Comparison of ENCODE assay signal across 8 cellular contexts in the genomic region with DNA sequence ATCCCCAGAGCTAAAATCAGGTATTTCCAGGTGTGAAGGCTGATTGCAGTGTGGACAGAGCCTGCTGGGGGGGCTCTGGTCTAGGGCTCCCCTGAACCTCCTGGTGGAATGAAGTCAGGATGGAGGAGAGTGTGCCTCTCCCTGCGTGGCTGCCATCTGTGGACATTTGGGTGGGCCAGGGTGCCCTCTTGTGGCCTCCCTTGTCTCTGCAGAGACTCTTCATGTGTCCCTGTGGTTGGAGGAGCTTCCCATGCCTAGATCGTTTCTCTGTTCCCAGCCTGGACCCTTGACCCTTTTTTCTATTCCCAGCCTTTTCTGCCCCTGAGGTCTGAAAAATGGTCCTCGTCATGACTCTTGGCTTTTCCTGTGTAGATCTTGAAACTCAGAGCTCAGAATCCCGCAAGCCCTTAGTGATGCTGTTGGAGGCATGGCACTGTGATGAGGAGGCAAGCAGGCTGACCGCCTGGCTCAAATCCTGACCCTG. TPM values are rescaled to one million over a fixed set of nuclear protein-coding genes. Genes with fewer than 3 reads are reported as not detected.
DNase-seq lines count a peak whose midpoint lies in the region; ATAC-seq and TF ChIP-seq lines count a peak whose summit lies in the region.

No MANE protein-coding gene starts in this region.

- H3K4me1 ChIP-seq in RWPE2 (ENCODE audit: insufficient read depth, poor library complexity, severe bottlenecking) (no peaks in the 10 kb centered on the region), prostate gland (replicated peaks) (no peaks in the 10 kb centered on the region)

- peak; percentile 84 for TF ChIP-seq CTCF in RWPE2 (IDR thresholded peaks at IDR 0.05; ENCODE audit: poor library complexity, severe bottlenecking)
- TF ChIP-seq CTCF in prostate gland (IDR thresholded peaks at IDR 0.05): peak in 3 of 4 experiments; percentile 35 to 55 (median 47)

- H3K4me3 ChIP-seq in RWPE2 (ENCODE audit: severe bottlenecking) (no peak overlapping the region), prostate gland (no peak overlapping the region)

- TF ChIP-seq POLR2A in prostate gland (IDR thresholded peaks at IDR 0.05): no peak

- WGBS in prostate gland: 32% methylated on average over 5 of the region's 5 CpGs

- H3K27ac ChIP-seq in RWPE2 (ENCODE audit: poor library complexity, severe bottlenecking) (no peak overlapping the region), prostate gland (no peak overlapping the region)

- peaks cover 3% of the 10 kb centered on the region for H3K4me1 Mint-ChIP-seq in activated naive CD4-positive, alpha-beta T cell treated with anti-CD3 and anti-CD28 coated beads for 36 hours (ENCODE audit: low read depth)

- H3K27ac Mint-ChIP-seq in activated naive CD4-positive, alpha-beta T cell treated with anti-CD3 and anti-CD28 coated beads for 36 hours: no peak overlapping the region

- H3K9me3 Mint-ChIP-seq in activated naive CD4-positive, alpha-beta T cell treated with anti-CD3 and anti-CD28 coated beads for 36 hours: no peaks in the 10 kb centered on the region

- intact Hi-C loops in activated naive CD4-positive, alpha-beta T cell treated with anti-CD3 and anti-CD28 coated beads for 36 hours (cut with micrococcal nuclease): loop anchor here (1.0 to 5.0 kb wide), 3 partner anchors 136 to 292 kb away; no protein-coding TSS in a partner anchor
- intact Hi-C loops in Right ventricle myocardium superior (cut with DNase I): loop anchor here (10.0 kb wide), 1 partner anchor 96 kb away; a partner anchor contains a TSS
- intact Hi-C loops in prostate gland (cut with DNase I): loop anchor here (10.0 kb wide), 1 partner anchor 294 kb away; no protein-coding TSS in a partner anchor

- no peaks in the 10 kb centered on the region for H3K27me3 Mint-ChIP-seq in activated naive CD4-positive, alpha-beta T cell treated with anti-CD3 and anti-CD28 coated beads for 36 hours (ENCODE audit: low read depth)

- no peaks in the 10 kb centered on the region for H3K36me3 Mint-ChIP-seq in activated naive CD4-positive, alpha-beta T cell treated with anti-CD3 and anti-CD28 coated beads for 36 hours (ENCODE audit: low read depth)

- H3K9me3 ChIP-seq in RWPE2 (ENCODE audit: severe bottlenecking) (no peaks in the 10 kb centered on the region), prostate gland (no peaks in the 10 kb centered on the region)

- H3K36me3 ChIP-seq in RWPE2 (ENCODE audit: low read depth) (no peaks in the 10 kb centered on the region), prostate gland (no peaks in the 10 kb centered on the region)

- H3K4me3 Mint-ChIP-seq in activated naive CD4-positive, alpha-beta T cell treated with anti-CD3 and anti-CD28 coated beads for 36 hours: no peak overlapping the region

- peak; percentile 74 for ATAC-seq in RWPE2 (ENCODE audit: low read depth)
- ATAC-seq in Right ventricle myocardium superior (ENCODE audit: poor library complexity): peak; percentile 76
- ATAC-seq in HG03135 (IDR thresholded peaks at IDR 0.05; ENCODE audit: unreplicated experiment): no peak
- no peak for ATAC-seq in GM18511 (IDR thresholded peaks at IDR 0.05; ENCODE audit: unreplicated experiment)

- DNase-seq in COR-L47 (lab: John Stamatoyannopoulos, UW): peak; percentile 15
- peak; percentile 53 for DNase-seq in HK-2 (ENCODE audit: unreplicated experiment)
- DNase-seq in RWPE2 (ENCODE audit: low spot score): no peak
- peak; percentile 76 for DNase-seq in activated naive CD4-positive, alpha-beta T cell treated with anti-CD3 and anti-CD28 coated beads for 36 hours
- DNase-seq in Right ventricle myocardium superior: peak; percentile 68
- no peak for DNase-seq in prostate gland (ENCODE audit: low spot score)

- CTCF ChIA-PET in activated naive CD4-positive, alpha-beta T cell treated with anti-CD3 and anti-CD28 coated beads for 36 hours (lab: Charles Lee): interaction anchor here (0.6 to 2.5 kb wide), 34 partner anchors 9 to 300 kb away, joined by 3 to 18 read pairs (median 4); a partner anchor contains a TSS

- no peaks in the 10 kb centered on the region for H3K27me3 ChIP-seq in RWPE2 (ENCODE audit: insufficient read depth, poor library complexity, severe bottlenecking)
- H3K27me3 ChIP-seq in prostate gland (replicated peaks; ENCODE audit: insufficient read depth): no peaks in the 10 kb centered on the region

RNA-seq across cellular contexts. Expression of a gene that starts 9.9 kb away (rescaled TPM):
- 100 to 1,000 TPM; 138 to 143 TPM for total RNA-seq in activated naive CD4-positive, alpha-beta T cell treated with anti-CD3 and anti-CD28 coated beads for 36 hours
- total RNA-seq in Right ventricle myocardium superior (121 TPM), prostate gland (100 to 1,000 TPM in 1 of 2 donors, 10 to 100 TPM in 1; 76.8 to 282 TPM)

Comparison
In these comparisons a context has a peak if more than half of its experiments do, and no peak if none do; other contexts are left out.
1. DNase-seq: peak in COR-L47 (single experiment), HK-2 (single experiment), activated naive CD4-positive, alpha-beta T cell treated with anti-CD3 and anti-CD28 coated beads for 36 hours (single experiment) and Right ventricle myocardium superior (single experiment); none in RWPE2 (single experiment) and prostate gland (single experiment).
2. ATAC-seq: peak in RWPE2 (single experiment) and Right ventricle myocardium superior (single experiment); none in HG03135 (single experiment) and GM18511 (single experiment).